ENCODE assay signal across 8 cellular contexts in genomic region chr3:172511783-172512357, GRCh38. TPM values are rescaled to one million over a fixed set of nuclear protein-coding genes. Genes with fewer than 3 reads are reported as not detected.
DNase-seq lines count a peak whose midpoint lies in the region; ATAC-seq and TF ChIP-seq lines count a peak whose summit lies in the region.

No MANE protein-coding gene starts in this region.

- no peaks in the 10 kb centered on the region for H3K27me3 Mint-ChIP-seq in activated CD8-positive, alpha-beta memory T cell treated with anti-CD3 and anti-CD28 coated beads, Interleukin-2, amount 10 ng/mL, durations not matched to agents 7 days and 5 days
- H3K27me3 Mint-ChIP-seq in activated B cell treated with CpG ODN at 0.5 μM for 24 hours = no peaks in the 10 kb centered on the region

- intact Hi-C loops in activated B cell treated with CpG ODN at 0.5 μM for 24 hours (cut with micrococcal nuclease) = loop anchor here (1.0 to 5.0 kb wide), 5 partner anchors 11 to 239 kb away; partner anchors contain the start of genes ECT2, NCEH1 and TNFSF10

- TF ChIP-seq POLR2A in erythroblast (IDR thresholded peaks at IDR 0.05; ENCODE audit: low read length) = no peak

- H3K9me3 Mint-ChIP-seq in activated CD8-positive, alpha-beta memory T cell treated with anti-CD3 and anti-CD28 coated beads, Interleukin-2, amount 10 ng/mL, durations not matched to agents 7 days and 5 days (ENCODE audit: low read depth) = no peaks in the 10 kb centered on the region
- H3K9me3 Mint-ChIP-seq in activated B cell treated with CpG ODN at 0.5 μM for 24 hours = no peaks in the 10 kb centered on the region
- no peaks in the 10 kb centered on the region for H3K9me3 Mint-ChIP-seq in stimulated activated effector memory CD8-positive, alpha-beta T cell treated with anti-CD3 and anti-CD28 coated beads, Interleukin-12 subunit alpha, Interleukin-12 subunit beta, amount 100 ng/mL, for 72 hours

- H3K4me1 Mint-ChIP-seq in activated CD8-positive, alpha-beta memory T cell treated with anti-CD3 and anti-CD28 coated beads, Interleukin-2, amount 10 ng/mL, durations not matched to agents 7 days and 5 days = peaks cover 87% of the 10 kb centered on the region
- peaks cover 62% of the 10 kb centered on the region for H3K4me1 Mint-ChIP-seq in activated B cell treated with CpG ODN at 0.5 μM for 24 hours
- H3K4me1 Mint-ChIP-seq in stimulated activated effector memory CD8-positive, alpha-beta T cell treated with anti-CD3 and anti-CD28 coated beads, Interleukin-12 subunit alpha, Interleukin-12 subunit beta, amount 100 ng/mL, for 72 hours = peaks cover 63% of the 10 kb centered on the region

- POLR2A ChIA-PET in activated B cell treated with CpG ODN at 0.5 μM for 24 hours (lab: Charles Lee) = interaction anchor here (0.6 to 3.3 kb wide), 3 partner anchors 11 to 239 kb away, joined by 3 to 21 read pairs (median 4); partner anchors contain the start of genes ECT2 and TNFSF10

- H3K4me3 Mint-ChIP-seq in activated CD8-positive, alpha-beta memory T cell treated with anti-CD3 and anti-CD28 coated beads, Interleukin-2, amount 10 ng/mL, durations not matched to agents 7 days and 5 days = peak overlapping the region; percentile 46
- H3K4me3 Mint-ChIP-seq in activated B cell treated with CpG ODN at 0.5 μM for 24 hours = peak overlapping the region; percentile 57
- peak overlapping the region; percentile 67 for H3K4me3 Mint-ChIP-seq in stimulated activated effector memory CD8-positive, alpha-beta T cell treated with anti-CD3 and anti-CD28 coated beads, Interleukin-12 subunit alpha, Interleukin-12 subunit beta, amount 100 ng/mL, for 72 hours

- H3K27ac Mint-ChIP-seq in activated CD8-positive, alpha-beta memory T cell treated with anti-CD3 and anti-CD28 coated beads, Interleukin-2, amount 10 ng/mL, durations not matched to agents 7 days and 5 days = peak overlapping the region; percentile 87
- H3K27ac Mint-ChIP-seq in activated B cell treated with CpG ODN at 0.5 μM for 24 hours = peak overlapping the region; percentile 84
- H3K27ac Mint-ChIP-seq in stimulated activated effector memory CD8-positive, alpha-beta T cell treated with anti-CD3 and anti-CD28 coated beads, Interleukin-12 subunit alpha, Interleukin-12 subunit beta, amount 100 ng/mL, for 72 hours = peak overlapping the region; percentile 89

- no peak for DNase-seq in activated CD8-positive, alpha-beta memory T cell treated with anti-CD3 and anti-CD28 coated beads, Interleukin-2, amount 10 ng/mL, durations not matched to agents 7 days and 5 days
- DNase-seq in activated CD8-positive, alpha-beta memory T cell treated with anti-CD3 and anti-CD28 coated beads, Interleukin-2, amount 50 U/mL, for 48 hours = no peak
- DNase-seq in activated B cell treated with CpG ODN at 0.5 μM for 24 hours (no peak), erythroblast (lab: John Stamatoyannopoulos, UW) (no peak), DMS 273 treated with DMSO at 0.1 percent for 48 hours (lab: John Stamatoyannopoulos, UW) (no peak), NCI-H226 (no peak)
- no peak for DNase-seq in stimulated activated effector memory CD8-positive, alpha-beta T cell treated with anti-CD3 and anti-CD28 coated beads, Interleukin-12 subunit alpha, Interleukin-12 subunit beta, amount 100 ng/mL, for 72 hours (ENCODE audit: low spot score in 2 of 2)

- peaks cover 93% of the 10 kb centered on the region for H3K36me3 Mint-ChIP-seq in activated CD8-positive, alpha-beta memory T cell treated with anti-CD3 and anti-CD28 coated beads, Interleukin-2, amount 10 ng/mL, durations not matched to agents 7 days and 5 days
- H3K36me3 Mint-ChIP-seq in activated B cell treated with CpG ODN at 0.5 μM for 24 hours (ENCODE audit: low read depth) = peaks cover 81% of the 10 kb centered on the region
- peaks cover 99% of the 10 kb centered on the region for H3K36me3 Mint-ChIP-seq in stimulated activated effector memory CD8-positive, alpha-beta T cell treated with anti-CD3 and anti-CD28 coated beads, Interleukin-12 subunit alpha, Interleukin-12 subunit beta, amount 100 ng/mL, for 72 hours

- CTCF ChIA-PET in activated CD8-positive, alpha-beta memory T cell treated with anti-CD3 and anti-CD28 coated beads, Interleukin-2, amount 10 ng/mL, durations not matched to agents 7 days and 5 days (lab: Charles Lee) = interaction anchor here (1.3 to 3.3 kb wide), 6 partner anchors 10 to 104 kb away, joined by 3 to 24 read pairs (median 4); no protein-coding TSS in a partner anchor
- CTCF ChIA-PET in activated B cell treated with CpG ODN at 0.5 μM for 24 hours (lab: Charles Lee) = interaction anchor here (0.7 to 2.8 kb wide), 2 partner anchors 12 to 84 kb away, joined by 3 to 21 read pairs; partner anchors contain the start of gene TNFSF10

- ATAC-seq in activated CD8-positive, alpha-beta memory T cell treated with anti-CD3 and anti-CD28 coated beads, Interleukin-2, amount 10 ng/mL, durations not matched to agents 7 days and 5 days = peak; percentile 48
- ATAC-seq in HG02798 (IDR thresholded peaks at IDR 0.05; ENCODE audit: poor library complexity, unreplicated experiment) = peak; percentile 52
- ATAC-seq in activated B cell treated with CpG ODN at 0.5 μM for 24 hours (ENCODE audit: low read depth) = peak; percentile 76
- peak; percentile 82 for ATAC-seq in stimulated activated effector memory CD8-positive, alpha-beta T cell treated with anti-CD3 and anti-CD28 coated beads, Interleukin-12 subunit alpha, Interleukin-12 subunit beta, amount 100 ng/mL, for 72 hours

- no peak for TF ChIP-seq CTCF in activated B cell treated with CpG ODN at 0.5 μM for 24 hours (IDR thresholded peaks at IDR 0.05)

RNA-seq across cellular contexts. Expression of gene TNFSF10, which starts 11.4 kb away (rescaled TPM):
- total RNA-seq in activated CD8-positive, alpha-beta memory T cell treated with anti-CD3 and anti-CD28 coated beads, Interleukin-2, amount 10 ng/mL, durations not matched to agents 7 days and 5 days = 100 to 1,000 TPM; 144 to 256 TPM
- total RNA-seq in activated B cell treated with CpG ODN at 0.5 μM for 24 hours = 7.2 and 7.4 TPM in 2 replicates

Comparison
In these comparisons a context has a peak if more than half of its experiments do, and no peak if none do; other contexts are left out.
1. RNA of gene TNFSF10, which starts 11.4 kb away (total RNA-seq): 144 to 256 TPM in activated CD8-positive, alpha-beta memory T cell treated with anti-CD3 and anti-CD28 coated beads, Interleukin-2, amount 10 ng/mL, durations not matched to agents 7 days and 5 days; 7.2 to 7.4 TPM in activated B cell treated with CpG ODN at 0.5 μM for 24 hours; every median in the first group is over 10 times any median in the second.
2. Peak in every context shown above with its lines, with median percentiles within 50 percentile points of each other: ATAC-seq, H3K27ac Mint-ChIP-seq and H3K4me3 Mint-ChIP-seq.